ENCODE assay signal across 12 cellular contexts in genomic region chrY:7465185-7465621, GRCh38.
DNase-seq lines count a peak whose midpoint lies in the region; TF ChIP-seq lines count a peak whose summit lies in the region.
"Had no signal": no experiment of that assay in that cellular context is flagged by ENCODE, and none has a peak within 500 bp of the region (broad histone marks: within the 10 kb centered on the region; RNA-seq: fewer than 3 reads in every experiment).

No MANE protein-coding gene starts in this region.

- H3K4me1 ChIP-seq in muscle layer of duodenum (ENCODE audit: control insufficient read depth in 1 of 2, insufficient read depth in 2 of 2, low read length in 2 of 2) (peaks cover 0 to 4% of the 10 kb centered on the region in 2 donors), testis (no peaks in the 10 kb centered on the region), hepatocyte (ENCODE audit: insufficient read depth) (no peaks in the 10 kb centered on the region)
- H3K4me1 ChIP-seq: BE2C had no signal

- no peaks in the 10 kb centered on the region for H4K20me1 ChIP-seq in hepatocyte (ENCODE audit: insufficient read depth, poor library complexity, severe bottlenecking)

- intact Hi-C loops in testis (cut with DNase I; ENCODE audit: low total_unique reads), result no loop called here

- no peak for TF ChIP-seq CTCF in testis (IDR thresholded peaks at IDR 0.05)
- no peak for TF ChIP-seq CTCF in hepatocyte (IDR thresholded peaks at IDR 0.05; ENCODE audit: poor library complexity)

- no peaks in the 10 kb centered on the region for H3K9me2 ChIP-seq in hepatocyte (replicated peaks; ENCODE audit: insufficient read depth)

- H3K9me3 ChIP-seq in muscle layer of duodenum (ENCODE audit: control insufficient read depth in 1 of 2, low read length in 2 of 2) (no peaks in the 10 kb centered on the region), testis (no peaks in the 10 kb centered on the region), hepatocyte (ENCODE audit: low read depth) (no peaks in the 10 kb centered on the region)
- H3K9me3 ChIP-seq: BE2C had no signal

- no peak for TF ChIP-seq POLR2A in testis (IDR thresholded peaks at IDR 0.05)

- no peak overlapping the region for H3K4me2 ChIP-seq in hepatocyte

- no peaks in the 10 kb centered on the region for H3K79me2 ChIP-seq in hepatocyte

- H3K27me3 ChIP-seq in muscle layer of duodenum (ENCODE audit: low read depth, low read length), result no peaks in the 10 kb centered on the region
- H3K27me3 ChIP-seq in testis, result no peaks in the 10 kb centered on the region
- no peaks in the 10 kb centered on the region for H3K27me3 ChIP-seq in hepatocyte
- H3K27me3 ChIP-seq: BE2C had no signal

- WGBS in testis, 2 donors, result 39 to 57% methylated on average over 6 of the region's 6 CpGs
- no CpG with 5 or more reads among the region's 6 CpGs for WGBS in hepatocyte (ENCODE audit: low lambda C conversion rate, missing lambda C conversion rate)

- no peak overlapping the region for H2AFZ ChIP-seq in hepatocyte

- peak; percentile 62 for DNase-seq in activated effector memory CD4-positive, alpha-beta T cell treated with anti-CD3 and anti-CD28 coated beads, Interleukin-2, amount 50 U/mL, for 16 hours
- no peak for DNase-seq in activated effector memory CD4-positive, alpha-beta T cell treated with Interleukin-2 at 50 U/mL for 16 hours
- peak; percentile 12 for DNase-seq in activated naive CD4-positive, alpha-beta T cell treated with anti-CD3 and anti-CD28 coated beads, Interleukin-2, amount 50 U/mL, for 16 hours
- DNase-seq in testis (peak; percentile 26), hepatocyte (ENCODE audit: low spot score) (no peak), mesenteric fat pad (ENCODE audit: low spot score) (no peak), NCI-H2029 treated with DMSO at 0.1 percent for 48 hours (lab: John Stamatoyannopoulos, UW) (no peak)
- DNase-seq: BE2C, natural killer cell, T-cell had no signal

- H3K27ac ChIP-seq in muscle layer of duodenum (ENCODE audit: low read length) (peak overlapping the region; percentile 39), testis (no peak overlapping the region), hepatocyte (no peak overlapping the region)

- H3K4me3 ChIP-seq in muscle layer of duodenum (ENCODE audit: low read depth in 1 of 2, low read length in 2 of 2), result no peak overlapping the region
- no peak overlapping the region for H3K4me3 ChIP-seq in testis
- H3K4me3 ChIP-seq in hepatocyte, result no peak overlapping the region
- H3K4me3 ChIP-seq: skin epidermis had no signal

- no peaks in the 10 kb centered on the region for H3K36me3 ChIP-seq in muscle layer of duodenum (ENCODE audit: control insufficient read depth in 1 of 2, insufficient read depth in 2 of 2, low read length in 2 of 2)
- H3K36me3 ChIP-seq in testis (ENCODE audit: low read depth, missing control alignments), result no peaks in the 10 kb centered on the region
- no peaks in the 10 kb centered on the region for H3K36me3 ChIP-seq in hepatocyte (replicated peaks; ENCODE audit: insufficient read depth, low read depth)
- H3K36me3 ChIP-seq: BE2C had no signal

Comparison
In these comparisons a context has a peak if more than half of its experiments do, and no peak if none do; other contexts are left out.
1. DNase-seq: peak in activated effector memory CD4-positive, alpha-beta T cell treated with anti-CD3 and anti-CD28 coated beads, Interleukin-2, amount 50 U/mL, for 16 hours (single experiment), activated naive CD4-positive, alpha-beta T cell treated with anti-CD3 and anti-CD28 coated beads, Interleukin-2, amount 50 U/mL, for 16 hours (single experiment) and testis (single experiment); none in activated effector memory CD4-positive, alpha-beta T cell treated with Interleukin-2 at 50 U/mL for 16 hours (single experiment), hepatocyte (single experiment), mesenteric fat pad (single experiment) and NCI-H2029 treated with DMSO at 0.1 percent for 48 hours (single experiment).